1 cellular context compared by ENCODE assay signal in the genomic region with DNA sequence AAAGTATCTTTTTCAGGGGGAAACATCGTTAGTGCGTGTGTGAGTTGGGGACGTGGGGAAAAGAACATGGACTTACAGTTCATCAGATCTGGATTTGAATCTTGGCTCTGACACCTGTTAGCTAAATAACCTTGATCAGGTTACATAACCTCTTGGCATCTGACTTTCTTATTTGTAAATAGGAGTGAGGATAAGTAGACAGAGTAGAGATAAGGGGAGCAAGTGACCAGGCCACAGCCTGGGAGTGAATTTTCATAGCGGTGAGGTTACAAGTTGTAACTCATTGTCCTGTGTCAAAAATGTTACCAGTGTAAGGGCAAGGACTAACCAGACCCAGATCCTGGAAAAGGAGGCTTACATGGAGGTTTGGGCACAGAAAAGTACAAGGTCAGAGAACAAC.
TF ChIP-seq lines count a peak whose summit lies in the region.

No MANE protein-coding gene starts in this region.

TF ChIP-seq in WTC11, 78 proteins besides CTCF, POLR2A, EP300 and RAD21 (continued from another document):
- TF ChIP-seq ATF6 (CRISPR knock-in tag; IDR thresholded peaks at IDR 0.05): no peak
- TF ChIP-seq EMX1 (CRISPR knock-in tag; IDR thresholded peaks at IDR 0.05): no peak
- TF ChIP-seq ZNF121 (CRISPR knock-in tag; IDR thresholded peaks at IDR 0.05): no peak
- no peak for TF ChIP-seq ZNF671 (CRISPR knock-in tag; IDR thresholded peaks at IDR 0.05)
- TF ChIP-seq FOXJ3 (CRISPR knock-in tag; IDR thresholded peaks at IDR 0.05; ENCODE audit: borderline replicate concordance): no peak
- TF ChIP-seq, protein P1, sequence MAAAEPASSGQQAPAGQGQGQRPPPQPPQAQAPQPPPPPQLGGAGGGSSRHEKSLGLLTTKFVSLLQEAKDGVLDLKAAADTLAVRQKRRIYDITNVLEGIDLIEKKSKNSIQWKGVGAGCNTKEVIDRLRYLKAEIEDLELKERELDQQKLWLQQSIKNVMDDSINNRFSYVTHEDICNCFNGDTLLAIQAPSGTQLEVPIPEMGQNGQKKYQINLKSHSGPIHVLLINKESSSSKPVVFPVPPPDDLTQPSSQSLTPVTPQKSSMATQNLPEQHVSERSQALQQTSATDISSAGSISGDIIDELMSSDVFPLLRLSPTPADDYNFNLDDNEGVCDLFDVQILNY (CRISPR knock-in tag; IDR thresholded peaks at IDR 0.05): no peak
- TF ChIP-seq, protein P2, sequence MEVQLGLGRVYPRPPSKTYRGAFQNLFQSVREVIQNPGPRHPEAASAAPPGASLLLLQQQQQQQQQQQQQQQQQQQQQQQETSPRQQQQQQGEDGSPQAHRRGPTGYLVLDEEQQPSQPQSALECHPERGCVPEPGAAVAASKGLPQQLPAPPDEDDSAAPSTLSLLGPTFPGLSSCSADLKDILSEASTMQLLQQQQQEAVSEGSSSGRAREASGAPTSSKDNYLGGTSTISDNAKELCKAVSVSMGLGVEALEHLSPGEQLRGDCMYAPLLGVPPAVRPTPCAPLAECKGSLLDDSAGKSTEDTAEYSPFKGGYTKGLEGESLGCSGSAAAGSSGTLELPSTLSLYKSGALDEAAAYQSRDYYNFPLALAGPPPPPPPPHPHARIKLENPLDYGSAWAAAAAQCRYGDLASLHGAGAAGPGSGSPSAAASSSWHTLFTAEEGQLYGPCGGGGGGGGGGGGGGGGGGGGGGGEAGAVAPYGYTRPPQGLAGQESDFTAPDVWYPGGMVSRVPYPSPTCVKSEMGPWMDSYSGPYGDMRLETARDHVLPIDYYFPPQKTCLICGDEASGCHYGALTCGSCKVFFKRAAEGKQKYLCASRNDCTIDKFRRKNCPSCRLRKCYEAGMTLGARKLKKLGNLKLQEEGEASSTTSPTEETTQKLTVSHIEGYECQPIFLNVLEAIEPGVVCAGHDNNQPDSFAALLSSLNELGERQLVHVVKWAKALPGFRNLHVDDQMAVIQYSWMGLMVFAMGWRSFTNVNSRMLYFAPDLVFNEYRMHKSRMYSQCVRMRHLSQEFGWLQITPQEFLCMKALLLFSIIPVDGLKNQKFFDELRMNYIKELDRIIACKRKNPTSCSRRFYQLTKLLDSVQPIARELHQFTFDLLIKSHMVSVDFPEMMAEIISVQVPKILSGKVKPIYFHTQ (CRISPR knock-in tag; IDR thresholded peaks at IDR 0.05): no peak
- TF ChIP-seq NFATC4 (CRISPR knock-in tag; IDR thresholded peaks at IDR 0.05): no peak
